16 cellular contexts compared by ENCODE assay signal in the genomic region with DNA sequence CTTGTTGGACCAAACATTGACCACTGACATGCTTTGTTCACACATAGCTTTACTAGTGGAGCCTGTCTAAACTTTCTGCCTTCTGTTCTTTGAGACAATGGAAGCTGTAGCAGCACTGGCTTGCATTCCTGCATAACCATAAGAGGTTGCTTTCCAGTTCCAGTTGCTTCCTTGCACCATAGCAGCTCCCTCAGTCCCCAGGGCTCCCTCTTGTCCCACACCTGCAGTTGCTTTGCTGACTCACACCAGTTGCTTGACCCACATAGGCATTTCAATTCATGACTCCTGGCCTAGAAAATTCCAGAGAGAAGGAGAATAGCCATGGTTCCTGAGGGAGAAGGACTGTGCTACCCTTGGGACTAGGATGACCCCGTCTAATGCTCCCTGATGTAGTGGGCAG.
"Had no signal": no experiment of that assay in that cellular context is flagged by ENCODE, and none has a peak within 500 bp of the region (broad histone marks: within the 10 kb centered on the region; RNA-seq: fewer than 3 reads in every experiment).

No MANE protein-coding gene starts in this region.

- H3K27ac Mint-ChIP-seq: activated CD4-positive, alpha-beta memory T cell treated with anti-CD3 and anti-CD28 coated beads for 36 hours; activated naive CD8-positive, alpha-beta T cell treated with anti-CD3 and anti-CD28 coated beads for 36 hours; natural killer cell had no signal

- H3K4me1 Mint-ChIP-seq: activated naive CD8-positive, alpha-beta T cell treated with anti-CD3 and anti-CD28 coated beads for 36 hours; natural killer cell had no signal

- H3K27ac ChIP-seq: esophagus squamous epithelium, gastroesophageal sphincter, hepatocyte, lower lobe of right lung, prostate gland, upper lobe of left lung had no signal

- DNase-seq: activated CD4-positive, alpha-beta memory T cell treated with anti-CD3 and anti-CD28 coated beads for 36 hours; activated gamma-delta T cell; activated naive CD8-positive, alpha-beta T cell treated with anti-CD3 and anti-CD28 coated beads for 36 hours; activated T-cell treated with anti-CD3 and anti-CD28 coated beads, Interleukin-2, amount 50 U/mL, for 48 hours; esophagus squamous epithelium; lower lobe of right lung; natural killer cell; nucleus accumbens; stimulated activated CD4-positive, alpha-beta T cell treated with anti-CD3 and anti-CD28 coated beads, Interleukin-12 subunit alpha, Interleukin-12 subunit beta, amount 100 ng/mL, for 4 hours; stimulated activated naive CD4-positive, alpha-beta T cell treated with Interleukin-2 at 50 U/mL for 16 hours; T-helper 9 cell; upper lobe of left lung had no signal

- H3K36me3 Mint-ChIP-seq: activated naive CD8-positive, alpha-beta T cell treated with anti-CD3 and anti-CD28 coated beads for 36 hours; natural killer cell had no signal

- H3K36me3 ChIP-seq: esophagus squamous epithelium, gastroesophageal sphincter, lower lobe of right lung, prostate gland, upper lobe of left lung had no signal

- H3K9me3 Mint-ChIP-seq: activated CD4-positive, alpha-beta memory T cell treated with anti-CD3 and anti-CD28 coated beads for 36 hours had no signal

- H3K4me2 ChIP-seq: hepatocyte had no signal

- H3K79me2 ChIP-seq: hepatocyte had no signal

- H3K27me3 ChIP-seq: esophagus squamous epithelium, upper lobe of left lung had no signal

- FAIRE-seq: colon had no signal

- H3K9me3 ChIP-seq: esophagus squamous epithelium, gastroesophageal sphincter, lower lobe of right lung, prostate gland, upper lobe of left lung had no signal

- H3K4me3 Mint-ChIP-seq: activated CD4-positive, alpha-beta memory T cell treated with anti-CD3 and anti-CD28 coated beads for 36 hours; activated naive CD8-positive, alpha-beta T cell treated with anti-CD3 and anti-CD28 coated beads for 36 hours; natural killer cell had no signal

- H3K27me3 Mint-ChIP-seq: activated CD4-positive, alpha-beta memory T cell treated with anti-CD3 and anti-CD28 coated beads for 36 hours had no signal

- H3K4me3 ChIP-seq: esophagus squamous epithelium, gastroesophageal sphincter, hepatocyte, lower lobe of right lung, prostate gland, upper lobe of left lung had no signal

- H3K4me1 ChIP-seq: prostate gland had no signal

- H2AFZ ChIP-seq: hepatocyte had no signal
